Comparison of ENCODE assay signal across 15 cellular contexts in genomic region chr17:17819111-17819510, GRCh38. TPM values are rescaled to one million over a fixed set of nuclear protein-coding genes. Genes with fewer than 3 reads are reported as not detected.
A peak's percentile ranks its signal among the peaks of the same experiment; 100 is the strongest.
DNase-seq lines count a peak whose midpoint lies in the region; ATAC-seq and TF ChIP-seq lines count a peak whose summit lies in the region.
"Had no signal": no experiment of that assay in that cellular context is flagged by ENCODE, and none has a peak within 500 bp of the region (broad histone marks: within the 10 kb centered on the region; RNA-seq: fewer than 3 reads in every experiment).

No MANE protein-coding gene starts in this region.

- H3K27ac Mint-ChIP-seq in activated CD4-positive, alpha-beta T cell treated with anti-CD3 and anti-CD28 coated beads, Interleukin-2, amount 10 ng/mL, durations not matched to agents 24 days and 14 days, result peak overlapping the region; percentile 75
- peak overlapping the region; percentile 81 for H3K27ac Mint-ChIP-seq in stimulated activated effector memory CD8-positive, alpha-beta T cell treated with anti-CD3 and anti-CD28 coated beads, Interleukin-12 subunit alpha, Interleukin-12 subunit beta, amount 100 ng/mL, for 72 hours

- H3K9me3 ChIP-seq in PC-9 (ENCODE audit: insufficient read depth, low read depth), result no peaks in the 10 kb centered on the region
- H3K9me3 ChIP-seq: SJCRH30 had no signal

- no peaks in the 10 kb centered on the region for H3K27me3 ChIP-seq in PC-9 (ENCODE audit: insufficient read depth, low read depth)
- H3K27me3 ChIP-seq: SJCRH30 had no signal

- no peaks in the 10 kb centered on the region for H3K9me2 ChIP-seq in PC-9 (ENCODE audit: insufficient read depth)

- no peak overlapping the region for H3K4me3 Mint-ChIP-seq in activated CD4-positive, alpha-beta T cell treated with anti-CD3 and anti-CD28 coated beads, Interleukin-2, amount 10 ng/mL, durations not matched to agents 24 days and 14 days
- H3K4me3 Mint-ChIP-seq in stimulated activated effector memory CD8-positive, alpha-beta T cell treated with anti-CD3 and anti-CD28 coated beads, Interleukin-12 subunit alpha, Interleukin-12 subunit beta, amount 100 ng/mL, for 72 hours, result peak overlapping the region; percentile 48
- H3K4me3 Mint-ChIP-seq: stimulated activated naive CD8-positive, alpha-beta T cell treated with anti-CD3 and anti-CD28 coated beads, Interleukin-15, Interleukin-2, amounts not matched to agents 100 ng/mL and 50 ng/mL, for 24 hours had no signal

- DNase-seq in activated CD4-positive, alpha-beta T cell treated with anti-CD3 and anti-CD28 coated beads, Interleukin-2, amount 10 ng/mL, durations not matched to agents 24 days and 14 days, result no peak
- no peak for DNase-seq in activated CD4-positive, alpha-beta T cell treated with anti-CD3 and anti-CD28 coated beads for 48 hours
- no peak for DNase-seq in PC-9
- DNase-seq in epithelial cell of prostate (ENCODE audit: low read depth, low spot score), result no peak
- no peak for DNase-seq in stimulated activated effector memory CD8-positive, alpha-beta T cell treated with anti-CD3 and anti-CD28 coated beads, Interleukin-12 subunit alpha, Interleukin-12 subunit beta, amount 100 ng/mL, for 72 hours (ENCODE audit: low spot score in 2 of 2)
- DNase-seq in superior temporal gyrus (ENCODE audit: extremely low spot score), result no peak
- DNase-seq: amniotic stem cell, KG1, NCI-H2029, NCI-H82 had no signal

- peak overlapping the region; percentile 92 for H3K4me2 ChIP-seq in PC-9

- H3K9me3 Mint-ChIP-seq in activated CD4-positive, alpha-beta T cell treated with anti-CD3 and anti-CD28 coated beads, Interleukin-2, amount 10 ng/mL, durations not matched to agents 24 days and 14 days, result no peaks in the 10 kb centered on the region
- H3K9me3 Mint-ChIP-seq in stimulated activated effector memory CD8-positive, alpha-beta T cell treated with anti-CD3 and anti-CD28 coated beads, Interleukin-12 subunit alpha, Interleukin-12 subunit beta, amount 100 ng/mL, for 72 hours, result no peaks in the 10 kb centered on the region
- H3K9me3 Mint-ChIP-seq: stimulated activated naive CD8-positive, alpha-beta T cell treated with anti-CD3 and anti-CD28 coated beads, Interleukin-15, Interleukin-2, amounts not matched to agents 100 ng/mL and 50 ng/mL, for 24 hours had no signal

- no peak overlapping the region for H3K4me3 ChIP-seq in PC-9
- H3K4me3 ChIP-seq: lung, SJCRH30 had no signal

- CTCF ChIA-PET in PC-9 (lab: Charles Lee), result no interaction called here

- no TSS peak for BruUV-seq in PC-9 (replicated peaks; lab: Mats Ljungman, UMichigan)

- POLR2A ChIA-PET in PC-9 (lab: Charles Lee; ENCODE audit: unreplicated experiment), result no interaction called here

- peak overlapping the region; percentile 13; the same call in 1 of the 2 replicates for H3K27ac ChIP-seq in PC-9
- H3K27ac ChIP-seq in epithelial cell of prostate, result peak overlapping the region; percentile 97
- H3K27ac ChIP-seq: SJCRH30 had no signal

- ATAC-seq in stimulated activated effector memory CD8-positive, alpha-beta T cell treated with anti-CD3 and anti-CD28 coated beads, Interleukin-12 subunit alpha, Interleukin-12 subunit beta, amount 100 ng/mL, for 72 hours, result no peak
- no peak for ATAC-seq in GM18868 (IDR thresholded peaks at IDR 0.05; ENCODE audit: unreplicated experiment)
- no peak for ATAC-seq in GM21381 (IDR thresholded peaks at IDR 0.05; ENCODE audit: unreplicated experiment)

- H3K27me3 Mint-ChIP-seq in activated CD4-positive, alpha-beta T cell treated with anti-CD3 and anti-CD28 coated beads, Interleukin-2, amount 10 ng/mL, durations not matched to agents 24 days and 14 days, result no peaks in the 10 kb centered on the region
- H3K27me3 Mint-ChIP-seq: stimulated activated naive CD8-positive, alpha-beta T cell treated with anti-CD3 and anti-CD28 coated beads, Interleukin-15, Interleukin-2, amounts not matched to agents 100 ng/mL and 50 ng/mL, for 24 hours had no signal

- H3K4me1 ChIP-seq in PC-9 (replicated peaks; ENCODE audit: insufficient read depth), result peaks cover 58% of the 10 kb centered on the region

- no peak for TF ChIP-seq CTCF in PC-9 (conservative IDR thresholded peaks at IDR 0.05)

- H4K20me1 ChIP-seq in PC-9 (ENCODE audit: insufficient read depth), result peaks cover 80% of the 10 kb centered on the region

- peaks cover 66% of the 10 kb centered on the region for H3K79me2 ChIP-seq in PC-9 (ENCODE audit: low read depth)

- intact Hi-C loops in activated CD4-positive, alpha-beta T cell treated with anti-CD3 and anti-CD28 coated beads, Interleukin-2, amount 10 ng/mL, durations not matched to agents 24 days and 14 days (cut with micrococcal nuclease), result loop anchor here (1.0 kb wide), 1 partner anchor 19 kb away; no protein-coding TSS in a partner anchor
- intact Hi-C loops in PC-9 (cut with micrococcal nuclease; ENCODE audit: unreplicated experiment), result loop anchor here (1.0 kb wide), 1 partner anchor 21 kb away; no protein-coding TSS in a partner anchor

- peaks cover 48% of the 10 kb centered on the region for H3K36me3 ChIP-seq in PC-9 (ENCODE audit: low read depth)
- H3K36me3 ChIP-seq: SJCRH30 had no signal

- peaks cover 51% of the 10 kb centered on the region for H3K36me3 Mint-ChIP-seq in activated CD4-positive, alpha-beta T cell treated with anti-CD3 and anti-CD28 coated beads, Interleukin-2, amount 10 ng/mL, durations not matched to agents 24 days and 14 days (ENCODE audit: low read depth)
- H3K36me3 Mint-ChIP-seq in stimulated activated effector memory CD8-positive, alpha-beta T cell treated with anti-CD3 and anti-CD28 coated beads, Interleukin-12 subunit alpha, Interleukin-12 subunit beta, amount 100 ng/mL, for 72 hours, result peaks cover 51% of the 10 kb centered on the region

- no peak overlapping the region for H2AFZ ChIP-seq in PC-9

- peaks cover 49% of the 10 kb centered on the region for H3K4me1 Mint-ChIP-seq in activated CD4-positive, alpha-beta T cell treated with anti-CD3 and anti-CD28 coated beads, Interleukin-2, amount 10 ng/mL, durations not matched to agents 24 days and 14 days
- H3K4me1 Mint-ChIP-seq in stimulated activated effector memory CD8-positive, alpha-beta T cell treated with anti-CD3 and anti-CD28 coated beads, Interleukin-12 subunit alpha, Interleukin-12 subunit beta, amount 100 ng/mL, for 72 hours, result peaks cover 45% of the 10 kb centered on the region

- H3F3A ChIP-seq in PC-9 (ENCODE audit: insufficient read depth, low read depth), result peaks cover 74% of the 10 kb centered on the region

RNA-seq across cellular contexts. Expression of gene SREBF1, which starts 17.7 kb away (rescaled TPM):
- 154 and 171 TPM in 2 replicates for total RNA-seq in activated CD4-positive, alpha-beta T cell treated with anti-CD3 and anti-CD28 coated beads, Interleukin-2, amount 10 ng/mL, durations not matched to agents 24 days and 14 days
- 243 and 360 TPM in 2 replicates for total RNA-seq in PC-9 (2021)
